Comparison of ENCODE assay signal across 8 cellular contexts in the genomic region with DNA sequence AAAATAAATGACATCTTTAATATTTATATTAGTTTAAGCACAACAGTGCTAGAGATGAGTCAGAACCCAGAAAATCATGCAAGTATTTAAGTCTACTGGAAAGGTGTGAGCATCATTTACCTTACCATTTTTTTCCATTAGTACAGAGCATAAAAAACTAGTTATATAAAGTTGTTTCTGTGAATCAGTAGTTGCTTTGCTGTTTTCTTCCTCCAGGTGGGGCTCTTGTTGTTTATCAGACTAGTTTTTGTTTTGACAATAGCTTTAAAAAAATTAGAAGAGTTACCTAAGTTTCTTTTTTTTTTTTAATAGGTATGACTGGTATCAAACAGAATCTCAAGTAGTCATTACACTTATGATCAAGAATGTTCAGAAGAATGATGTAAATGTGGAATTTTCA. TPM values are rescaled to one million over a fixed set of nuclear protein-coding genes. Genes with fewer than 3 reads are reported as not detected.
DNase-seq lines count a peak whose midpoint lies in the region; ATAC-seq and TF ChIP-seq lines count a peak whose summit lies in the region.

No MANE protein-coding gene starts in this region.

- TF ChIP-seq POLR2A in adrenal gland (IDR thresholded peaks at IDR 0.05): no peak

- H3K4me3 ChIP-seq in adrenal gland (no peak overlapping the region), right cardiac atrium (ENCODE audit: low read length) (no peak overlapping the region)

- H3K27ac ChIP-seq in adrenal gland (no peak overlapping the region), right cardiac atrium (ENCODE audit: low read length) (no peak overlapping the region)

- DNase-seq in Caki2 (ENCODE audit: low read depth) (peak; percentile 29), HT1080 (ENCODE audit: low read depth) (peak; percentile 25), adrenal gland (no peak), lung microvascular endothelial cell (ENCODE audit: low read depth in 2 of 2) (peak; percentile 39 to 59), NCI-H1092 (lab: John Stamatoyannopoulos, UW) (no peak), right cardiac atrium (no peak)

- ATAC-seq in HG03175 (IDR thresholded peaks at IDR 0.05; ENCODE audit: unreplicated experiment): no peak
- ATAC-seq in GM19467 (IDR thresholded peaks at IDR 0.05; ENCODE audit: unreplicated experiment): no peak
- ATAC-seq in right cardiac atrium: no peak

- in situ Hi-C loops in Caki2 (cut with HindIII; ENCODE audit: low pct_unique_long_range_greater_than_20kb, low sequenced_read_pairs): no loop called here

- H3K9me3 ChIP-seq in adrenal gland (replicated peaks in 1 of 3) (no peaks in the 10 kb centered on the region), right cardiac atrium (ENCODE audit: control insufficient read depth, low read length) (no peaks in the 10 kb centered on the region)

- intact Hi-C loops in adrenal gland (cut with DNase I) (loop anchor here in 1 of 2 donors (10.0 kb wide), 1 partner anchor 139 kb away; no protein-coding TSS in a partner anchor), right cardiac atrium (cut with DNase I) (no loop called here)

- H3K4me1 ChIP-seq in adrenal gland (replicated peaks in 1 of 2) (no peaks in the 10 kb centered on the region), right cardiac atrium (ENCODE audit: control insufficient read depth, insufficient read depth, low read length) (no peaks in the 10 kb centered on the region)

- peaks cover 0 to 74% of the 10 kb centered on the region in 2 donors for H3K36me3 ChIP-seq in adrenal gland (replicated peaks in 1 of 2)

- H3K27me3 ChIP-seq in adrenal gland (no peaks in the 10 kb centered on the region), right cardiac atrium (ENCODE audit: control insufficient read depth, insufficient read depth) (no peaks in the 10 kb centered on the region)

- peak in 5 of 6 experiments; percentile 28 to 60 (median 34) for TF ChIP-seq CTCF in adrenal gland (IDR thresholded peaks at IDR 0.05)

RNA-seq across cellular contexts. Expression of gene SUGT1, which starts 12.7 kb away (rescaled TPM):
- total RNA-seq in Caki2 (2014; rRNA removed; shearing (Covaris generic); ENCODE audit: low replicate concordance): 16.9 and 27.0 TPM in 2 replicates
- total RNA-seq in HT1080 (2014; rRNA removed; shearing (Covaris generic)): 60.6 and 79.5 TPM in 2 replicates
- polyA plus RNA-seq in HT1080 (2015; cell fraction: cytosol; rRNA removed): 54.2 and 54.4 TPM in 2 replicates
- 43.6 and 45.5 TPM in 2 replicates for polyA plus RNA-seq in HT1080 (2015; cell fraction: nucleus; rRNA removed)
- 10 to 100 TPM; 27.1 to 66.9 (median 43.1) TPM for total RNA-seq in adrenal gland
- polyA plus RNA-seq in adrenal gland: 10 to 100 TPM; 34.5 to 95.2 (median 38.9) TPM
- 25.1 and 27.8 TPM in 2 replicates for total RNA-seq in lung microvascular endothelial cell
- total RNA-seq in right cardiac atrium: 10 to 100 TPM; 46.1 to 71.5 (median 56.8) TPM
- polyA plus RNA-seq in right cardiac atrium: 54.5 TPM

RNA-seq across cellular contexts. Expression of gene HNRNPA1L2, which starts 23.1 kb away (rescaled TPM):
- 0.49 and 0.91 TPM in 2 replicates for total RNA-seq in Caki2 (2014; rRNA removed; shearing (Covaris generic); ENCODE audit: low replicate concordance)
- total RNA-seq in HT1080 (2014; rRNA removed; shearing (Covaris generic)): 3.0 and 3.1 TPM in 2 replicates
- 9.2 and 9.7 TPM in 2 replicates for polyA plus RNA-seq in HT1080 (2015; cell fraction: cytosol; rRNA removed)
- 14.3 and 17.1 TPM in 2 replicates for polyA plus RNA-seq in HT1080 (2015; cell fraction: nucleus; rRNA removed)
- total RNA-seq in adrenal gland (1 to 10 TPM; 1.5 to 5.5 (median 3.7) TPM), lung microvascular endothelial cell (2.4 and 2.6 TPM in 2 replicates), right cardiac atrium (1 to 10 TPM; 3.4 to 5.1 (median 4.7) TPM)
- polyA plus RNA-seq in adrenal gland (10 to 100 TPM; 10.2 to 21.6 (median 18.3) TPM), right cardiac atrium (6.3 TPM)

Comparison
In these comparisons a context has a peak if more than half of its experiments do, and no peak if none do; other contexts are left out.
1. DNase-seq: peak in Caki2 (single experiment), HT1080 (single experiment) and lung microvascular endothelial cell (2 of 2); none in adrenal gland (0 of 7), NCI-H1092 (single experiment) and right cardiac atrium (0 of 3).